10 cellular contexts compared by ENCODE assay signal in genomic region chr14:73809386-73809785, GRCh38.
"Had no signal": no experiment of that assay in that cellular context is flagged by ENCODE, and none has a peak within 500 bp of the region (broad histone marks: within the 10 kb centered on the region; RNA-seq: fewer than 3 reads in every experiment).

No MANE protein-coding gene starts in this region.

- H3K9me3 Mint-ChIP-seq: activated CD8-positive, alpha-beta T cell treated with anti-CD3 and anti-CD28 coated beads for 36 hours; natural killer cell had no signal

- H3K4me1 ChIP-seq: esophagus muscularis mucosa, uterus had no signal

- H3K27me3 ChIP-seq: dorsolateral prefrontal cortex, esophagus muscularis mucosa, uterus had no signal

- H3K4me3 ChIP-seq: esophagus muscularis mucosa, lung, uterus had no signal

- H3K36me3 Mint-ChIP-seq: natural killer cell had no signal

- H3K9me3 ChIP-seq: esophagus muscularis mucosa, uterus had no signal

- ATAC-seq: activated CD8-positive, alpha-beta T cell treated with anti-CD3 and anti-CD28 coated beads for 36 hours; left cardiac atrium; natural killer cell had no signal

- H3K27ac Mint-ChIP-seq: activated CD8-positive, alpha-beta T cell treated with anti-CD3 and anti-CD28 coated beads for 36 hours; natural killer cell had no signal

- H3K27ac ChIP-seq: dorsolateral prefrontal cortex, esophagus muscularis mucosa, uterus had no signal

- H3K27me3 Mint-ChIP-seq: activated CD8-positive, alpha-beta T cell treated with anti-CD3 and anti-CD28 coated beads for 36 hours had no signal

- H3K4me3 Mint-ChIP-seq: activated CD8-positive, alpha-beta T cell treated with anti-CD3 and anti-CD28 coated beads for 36 hours; natural killer cell had no signal

- DNase-seq: activated CD8-positive, alpha-beta memory T cell treated with anti-CD3 and anti-CD28 coated beads, Interleukin-2, amount 50 U/mL, for 4 hours; activated CD8-positive, alpha-beta T cell treated with anti-CD3 and anti-CD28 coated beads for 36 hours; aorta; dorsolateral prefrontal cortex; left cardiac atrium; natural killer cell; small intestine; uterus had no signal

- H3K36me3 ChIP-seq: uterus had no signal
